ENCODE assay signal across 1 cellular context in the genomic region with DNA sequence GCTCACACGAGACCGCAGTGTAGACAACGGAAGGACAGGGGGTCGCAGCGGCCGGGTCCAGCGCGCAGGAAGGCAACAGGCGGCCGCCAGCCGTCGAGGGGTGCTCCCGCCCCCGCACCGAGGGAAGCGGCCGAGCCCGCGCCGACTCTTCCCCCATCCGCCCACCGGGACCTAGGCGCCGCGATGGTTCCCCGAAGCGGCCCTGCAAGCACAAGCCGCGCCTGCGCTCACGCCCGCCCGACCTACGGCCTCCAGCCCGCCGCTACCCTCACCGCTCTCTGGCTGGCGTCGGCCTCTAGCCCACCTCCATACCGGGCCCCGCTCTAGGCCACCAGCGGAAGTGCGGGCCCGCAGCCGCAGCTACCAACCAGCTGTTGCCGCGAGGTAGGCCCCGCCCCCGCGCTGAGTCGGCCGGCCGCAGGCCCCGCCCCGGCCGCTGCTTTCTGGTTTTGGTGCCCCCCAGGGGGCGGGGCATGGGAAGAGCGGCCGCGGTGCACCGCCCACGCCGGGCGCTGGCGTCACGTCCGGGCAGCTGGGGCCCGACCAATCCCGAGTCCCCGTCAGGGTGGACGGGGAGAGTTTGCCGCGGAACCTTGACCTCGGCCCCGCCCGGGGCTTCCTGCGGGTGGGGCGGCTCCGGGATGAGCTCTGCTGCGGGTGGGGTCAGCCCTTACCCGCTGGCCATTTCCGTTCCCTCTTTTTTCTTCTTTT.
TF ChIP-seq lines count a peak whose summit lies in the region.

TSS of gene SETX (minus strand) at position 342 of the 711 bp plus-strand sequence. CDS start 5,558 bp downstream, outside the sequence.

TF ChIP-seq in liver, 16 proteins besides CTCF, POLR2A, EP300 and RAD21 (continued from another document):
- TF ChIP-seq, protein P1, sequence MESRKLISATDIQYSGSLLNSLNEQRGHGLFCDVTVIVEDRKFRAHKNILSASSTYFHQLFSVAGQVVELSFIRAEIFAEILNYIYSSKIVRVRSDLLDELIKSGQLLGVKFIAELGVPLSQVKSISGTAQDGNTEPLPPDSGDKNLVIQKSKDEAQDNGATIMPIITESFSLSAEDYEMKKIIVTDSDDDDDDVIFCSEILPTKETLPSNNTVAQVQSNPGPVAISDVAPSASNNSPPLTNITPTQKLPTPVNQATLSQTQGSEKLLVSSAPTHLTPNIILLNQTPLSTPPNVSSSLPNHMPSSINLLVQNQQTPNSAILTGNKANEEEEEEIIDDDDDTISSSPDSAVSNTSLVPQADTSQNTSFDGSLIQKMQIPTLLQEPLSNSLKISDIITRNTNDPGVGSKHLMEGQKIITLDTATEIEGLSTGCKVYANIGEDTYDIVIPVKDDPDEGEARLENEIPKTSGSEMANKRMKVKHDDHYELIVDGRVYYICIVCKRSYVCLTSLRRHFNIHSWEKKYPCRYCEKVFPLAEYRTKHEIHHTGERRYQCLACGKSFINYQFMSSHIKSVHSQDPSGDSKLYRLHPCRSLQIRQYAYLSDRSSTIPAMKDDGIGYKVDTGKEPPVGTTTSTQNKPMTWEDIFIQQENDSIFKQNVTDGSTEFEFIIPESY (IDR thresholded peaks at IDR 0.05), result no peak
- TF ChIP-seq, protein P2, sequence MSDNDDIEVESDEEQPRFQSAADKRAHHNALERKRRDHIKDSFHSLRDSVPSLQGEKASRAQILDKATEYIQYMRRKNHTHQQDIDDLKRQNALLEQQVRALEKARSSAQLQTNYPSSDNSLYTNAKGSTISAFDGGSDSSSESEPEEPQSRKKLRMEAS (IDR thresholded peaks at IDR 0.05), result peak; percentile 23
- TF ChIP-seq EGR1 (IDR thresholded peaks at IDR 0.05; ENCODE audit: low read depth in 2 of 2) (peak; percentile 86 to 95), JUND (IDR thresholded peaks at IDR 0.05) (no peak), GABPA (IDR thresholded peaks at IDR 0.05 in 1 of 2, conservative IDR thresholded peaks at IDR 0.05 in 1 of 2) (peak; percentile 67 to 90), SP1 (IDR thresholded peaks at IDR 0.05) (peak; percentile 72), YY1 (IDR thresholded peaks at IDR 0.05) (peak; percentile 83), NR2F2 (IDR thresholded peaks at IDR 0.05) (peak; percentile 86), TAF1 (conservative IDR thresholded peaks at IDR 0.05) (no peak)
- TF ChIP-seq, protein P3, sequence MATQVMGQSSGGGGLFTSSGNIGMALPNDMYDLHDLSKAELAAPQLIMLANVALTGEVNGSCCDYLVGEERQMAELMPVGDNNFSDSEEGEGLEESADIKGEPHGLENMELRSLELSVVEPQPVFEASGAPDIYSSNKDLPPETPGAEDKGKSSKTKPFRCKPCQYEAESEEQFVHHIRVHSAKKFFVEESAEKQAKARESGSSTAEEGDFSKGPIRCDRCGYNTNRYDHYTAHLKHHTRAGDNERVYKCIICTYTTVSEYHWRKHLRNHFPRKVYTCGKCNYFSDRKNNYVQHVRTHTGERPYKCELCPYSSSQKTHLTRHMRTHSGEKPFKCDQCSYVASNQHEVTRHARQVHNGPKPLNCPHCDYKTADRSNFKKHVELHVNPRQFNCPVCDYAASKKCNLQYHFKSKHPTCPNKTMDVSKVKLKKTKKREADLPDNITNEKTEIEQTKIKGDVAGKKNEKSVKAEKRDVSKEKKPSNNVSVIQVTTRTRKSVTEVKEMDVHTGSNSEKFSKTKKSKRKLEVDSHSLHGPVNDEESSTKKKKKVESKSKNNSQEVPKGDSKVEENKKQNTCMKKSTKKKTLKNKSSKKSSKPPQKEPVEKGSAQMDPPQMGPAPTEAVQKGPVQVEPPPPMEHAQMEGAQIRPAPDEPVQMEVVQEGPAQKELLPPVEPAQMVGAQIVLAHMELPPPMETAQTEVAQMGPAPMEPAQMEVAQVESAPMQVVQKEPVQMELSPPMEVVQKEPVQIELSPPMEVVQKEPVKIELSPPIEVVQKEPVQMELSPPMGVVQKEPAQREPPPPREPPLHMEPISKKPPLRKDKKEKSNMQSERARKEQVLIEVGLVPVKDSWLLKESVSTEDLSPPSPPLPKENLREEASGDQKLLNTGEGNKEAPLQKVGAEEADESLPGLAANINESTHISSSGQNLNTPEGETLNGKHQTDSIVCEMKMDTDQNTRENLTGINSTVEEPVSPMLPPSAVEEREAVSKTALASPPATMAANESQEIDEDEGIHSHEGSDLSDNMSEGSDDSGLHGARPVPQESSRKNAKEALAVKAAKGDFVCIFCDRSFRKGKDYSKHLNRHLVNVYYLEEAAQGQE (IDR thresholded peaks at IDR 0.05), result peak; percentile 33
